Comparison of ENCODE assay signal across 1 cellular context in the genomic region with DNA sequence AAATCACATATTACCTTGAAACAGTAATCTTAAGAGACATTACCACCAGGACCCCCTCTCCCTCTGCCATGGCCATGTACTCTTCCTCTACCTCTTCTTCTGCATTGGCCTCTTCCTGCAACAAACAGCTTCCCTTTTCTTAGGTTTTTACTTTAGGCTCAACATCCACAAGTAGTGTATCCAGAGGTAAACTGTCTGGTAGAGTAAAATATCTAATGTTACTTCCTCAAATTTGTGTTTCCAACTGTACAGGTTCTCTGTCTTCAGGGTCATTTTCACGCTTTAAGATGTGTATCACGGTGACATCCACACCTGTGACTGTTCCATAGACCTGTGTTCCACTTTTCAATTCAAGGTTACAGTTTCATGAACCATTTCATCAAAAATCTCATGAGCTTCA.
TF ChIP-seq lines count a peak whose summit lies in the region.

No MANE protein-coding gene starts in this region.

TF ChIP-seq in endothelial cell of umbilical vein, 7 proteins besides CTCF, POLR2A, EP300 and RAD21 (continued from another document):
- TF ChIP-seq GATA2 (IDR thresholded peaks at IDR 0.05; ENCODE audit: insufficient read depth, insufficient read length, low read depth, low read length), result no peak
TF ChIP-seq in endothelial cell of umbilical vein: peak in this region for 0.
